ENCODE assay signal across 1 cellular context in genomic region chr10:87878664-87879459, GRCh38.
TF ChIP-seq lines count a peak whose summit lies in the region.

No MANE protein-coding gene starts in this region.

TF ChIP-seq in K562, 482 proteins besides CTCF, POLR2A, EP300 and RAD21 (continued from another document and continues in another):
- TF ChIP-seq PRMT5 (CRISPR knock-in tag; IDR thresholded peaks at IDR 0.05) (no peak), ARID3B (CRISPR knock-in tag; IDR thresholded peaks at IDR 0.05; ENCODE audit: borderline replicate concordance) (no peak), MYBL2 (IDR thresholded peaks at IDR 0.05; ENCODE audit: low read depth) (peak; percentile 72), MYBL2 (CRISPR knock-in tag; IDR thresholded peaks at IDR 0.05; ENCODE audit: borderline replicate concordance) (no peak), DEAF1 (CRISPR knock-in tag; IDR thresholded peaks at IDR 0.05) (no peak), FOXJ3 (CRISPR knock-in tag; IDR thresholded peaks at IDR 0.05) (no peak), STAG1 (CRISPR knock-in tag; IDR thresholded peaks at IDR 0.05; ENCODE audit: borderline replicate concordance) (no peak), PHF21A (IDR thresholded peaks at IDR 0.05; ENCODE audit: borderline replicate concordance, low read depth) (no peak), E4F1 (CRISPR knock-in tag; IDR thresholded peaks at IDR 0.05; ENCODE audit: borderline replicate concordance) (no peak), YBX1 (IDR thresholded peaks at IDR 0.05) (no peak), ZNF586 (CRISPR knock-in tag; conservative IDR thresholded peaks at IDR 0.05) (no peak), E2F1 (CRISPR knock-in tag; IDR thresholded peaks at IDR 0.05) (no peak), LEF1 (IDR thresholded peaks at IDR 0.05) (peak; percentile 83; the same call in 1 of the 2 replicates), FOXA3 (CRISPR knock-in tag; conservative IDR thresholded peaks at IDR 0.05 in 1 of 2, IDR thresholded peaks at IDR 0.05 in 1 of 2) (peak in 1 of 2 experiments; percentile 32; a peak in 1 of 4 replicates), SRSF1 (IDR thresholded peaks at IDR 0.05; ENCODE audit: low read depth, low read length) (no peak), ZNF551 (CRISPR knock-in tag; IDR thresholded peaks at IDR 0.05) (no peak), KLF1 (tag; IDR thresholded peaks at IDR 0.05) (no peak), DACH1 (IDR thresholded peaks at IDR 0.05; ENCODE audit: partially characterized antibody) (peak; percentile 30), ZBTB7A (IDR thresholded peaks at IDR 0.05; ENCODE audit: borderline replicate concordance, control insufficient read depth, low read depth, low read length) (no peak), ZNF780A (CRISPR knock-in tag; IDR thresholded peaks at IDR 0.05) (no peak), TAF1 (IDR thresholded peaks at IDR 0.05; ENCODE audit: control insufficient read depth, extremely low read depth, insufficient read depth, low read length, severe bottlenecking) (no peak), CHAMP1 (IDR thresholded peaks at IDR 0.05) (peak; percentile 77), FOXK2 (conservative IDR thresholded peaks at IDR 0.05 in 1 of 2, IDR thresholded peaks at IDR 0.05 in 1 of 2; ENCODE audit: low read depth in 2 of 2) (peak; percentile 54 to 67; a peak in 2 of 4 replicates), ZNF24 (IDR thresholded peaks at IDR 0.05) (no peak), ZEB2 (IDR thresholded peaks at IDR 0.05) (peak; percentile 65; the same call in 1 of the 2 replicates), DPF2 (IDR thresholded peaks at IDR 0.05) (peak; percentile 96), ZKSCAN8 (CRISPR knock-in tag; IDR thresholded peaks at IDR 0.05) (no peak), ETS1 (conservative IDR thresholded peaks at IDR 0.05; ENCODE audit: control insufficient read depth, low read depth, low read length) (no peak), SUPT5H (IDR thresholded peaks at IDR 0.05) (peak; percentile 56), SMC3 (conservative IDR thresholded peaks at IDR 0.05; ENCODE audit: insufficient read depth, low read depth, low read length) (no peak), NR0B1 (IDR thresholded peaks at IDR 0.05; ENCODE audit: partially characterized antibody) (no peak), CAMTA2 (CRISPR knock-in tag; conservative IDR thresholded peaks at IDR 0.05) (no peak), SETDB1 (IDR thresholded peaks at IDR 0.05; ENCODE audit: low read length) (no peak), LARP7 (IDR thresholded peaks at IDR 0.05) (peak; percentile 84; the same call in 1 of the 2 replicates), TFAM (CRISPR knock-in tag; conservative IDR thresholded peaks at IDR 0.05) (no peak), HMG20A (CRISPR knock-in tag; conservative IDR thresholded peaks at IDR 0.05) (no peak), STAT5B (CRISPR knock-in tag; IDR thresholded peaks at IDR 0.05) (no peak), MEF2A (IDR thresholded peaks at IDR 0.05; ENCODE audit: control insufficient read depth, low read depth, low read length) (no peak), ELF4 (CRISPR knock-in tag; IDR thresholded peaks at IDR 0.05) (no peak), ARNT (IDR thresholded peaks at IDR 0.05) (peak in 1 of 2 experiments; percentile 56; a peak in 1 of 4 replicates), MTA1 (IDR thresholded peaks at IDR 0.05; ENCODE audit: borderline replicate concordance) (peak; percentile 68; the same call in 1 of the 2 replicates), ZNF280B (CRISPR knock-in tag; IDR thresholded peaks at IDR 0.05) (no peak), POLR3A (IDR thresholded peaks at IDR 0.05; ENCODE audit: borderline replicate concordance, extremely low read depth, insufficient read depth, insufficient read length) (no peak), ZNF316 (IDR thresholded peaks at IDR 0.05) (peak; percentile 98)
- TF ChIP-seq, protein P1, sequence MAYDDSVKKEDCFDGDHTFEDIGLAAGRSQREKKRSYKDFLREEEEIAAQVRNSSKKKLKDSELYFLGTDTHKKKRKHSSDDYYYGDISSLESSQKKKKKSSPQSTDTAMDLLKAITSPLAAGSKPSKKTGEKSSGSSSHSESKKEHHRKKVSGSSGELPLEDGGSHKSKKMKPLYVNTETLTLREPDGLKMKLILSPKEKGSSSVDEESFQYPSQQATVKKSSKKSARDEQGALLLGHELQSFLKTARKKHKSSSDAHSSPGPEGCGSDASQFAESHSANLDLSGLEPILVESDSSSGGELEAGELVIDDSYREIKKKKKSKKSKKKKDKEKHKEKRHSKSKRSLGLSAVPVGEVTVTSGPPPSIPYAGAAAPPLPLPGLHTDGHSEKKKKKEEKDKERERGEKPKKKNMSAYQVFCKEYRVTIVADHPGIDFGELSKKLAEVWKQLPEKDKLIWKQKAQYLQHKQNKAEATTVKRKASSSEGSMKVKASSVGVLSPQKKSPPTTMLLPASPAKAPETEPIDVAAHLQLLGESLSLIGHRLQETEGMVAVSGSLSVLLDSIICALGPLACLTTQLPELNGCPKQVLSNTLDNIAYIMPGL (CRISPR knock-in tag; IDR thresholded peaks at IDR 0.05), result no peak
- TF ChIP-seq, protein P2, sequence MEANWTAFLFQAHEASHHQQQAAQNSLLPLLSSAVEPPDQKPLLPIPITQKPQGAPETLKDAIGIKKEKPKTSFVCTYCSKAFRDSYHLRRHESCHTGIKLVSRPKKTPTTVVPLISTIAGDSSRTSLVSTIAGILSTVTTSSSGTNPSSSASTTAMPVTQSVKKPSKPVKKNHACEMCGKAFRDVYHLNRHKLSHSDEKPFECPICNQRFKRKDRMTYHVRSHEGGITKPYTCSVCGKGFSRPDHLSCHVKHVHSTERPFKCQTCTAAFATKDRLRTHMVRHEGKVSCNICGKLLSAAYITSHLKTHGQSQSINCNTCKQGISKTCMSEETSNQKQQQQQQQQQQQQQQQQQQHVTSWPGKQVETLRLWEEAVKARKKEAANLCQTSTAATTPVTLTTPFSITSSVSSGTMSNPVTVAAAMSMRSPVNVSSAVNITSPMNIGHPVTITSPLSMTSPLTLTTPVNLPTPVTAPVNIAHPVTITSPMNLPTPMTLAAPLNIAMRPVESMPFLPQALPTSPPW (CRISPR knock-in tag; IDR thresholded peaks at IDR 0.05), result no peak
- TF ChIP-seq, protein P3, sequence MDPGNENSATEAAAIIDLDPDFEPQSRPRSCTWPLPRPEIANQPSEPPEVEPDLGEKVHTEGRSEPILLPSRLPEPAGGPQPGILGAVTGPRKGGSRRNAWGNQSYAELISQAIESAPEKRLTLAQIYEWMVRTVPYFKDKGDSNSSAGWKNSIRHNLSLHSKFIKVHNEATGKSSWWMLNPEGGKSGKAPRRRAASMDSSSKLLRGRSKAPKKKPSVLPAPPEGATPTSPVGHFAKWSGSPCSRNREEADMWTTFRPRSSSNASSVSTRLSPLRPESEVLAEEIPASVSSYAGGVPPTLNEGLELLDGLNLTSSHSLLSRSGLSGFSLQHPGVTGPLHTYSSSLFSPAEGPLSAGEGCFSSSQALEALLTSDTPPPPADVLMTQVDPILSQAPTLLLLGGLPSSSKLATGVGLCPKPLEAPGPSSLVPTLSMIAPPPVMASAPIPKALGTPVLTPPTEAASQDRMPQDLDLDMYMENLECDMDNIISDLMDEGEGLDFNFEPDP (CRISPR knock-in tag; IDR thresholded peaks at IDR 0.05), result no peak
